8 cellular contexts compared by ENCODE assay signal in the genomic region with DNA sequence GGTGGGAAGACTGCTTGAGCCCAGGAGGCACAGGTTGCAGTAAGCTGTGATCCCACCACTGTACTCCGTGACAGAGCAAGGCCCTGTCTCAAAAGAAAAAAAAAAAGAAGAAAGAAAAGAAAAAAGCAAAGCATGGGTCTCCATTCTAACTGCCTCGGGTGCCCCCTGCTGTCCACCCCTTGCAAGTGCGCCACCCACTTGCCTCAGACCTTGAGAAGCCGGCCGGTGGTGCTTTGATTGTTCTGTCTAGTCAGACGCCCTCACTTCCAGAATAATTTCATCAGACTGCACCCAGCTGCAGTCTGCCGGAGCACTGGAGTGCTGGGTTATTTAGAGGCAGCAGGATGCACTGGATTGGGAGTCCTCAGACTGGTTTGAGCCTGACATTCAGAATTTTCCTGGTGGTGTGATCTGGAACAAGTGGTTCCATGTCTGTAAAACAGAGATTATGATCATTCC. TPM values are rescaled to one million over a fixed set of nuclear protein-coding genes. Genes with fewer than 3 reads are reported as not detected.
A peak's percentile ranks its signal among the peaks of the same experiment; 100 is the strongest.
DNase-seq lines count a peak whose midpoint lies in the region; ATAC-seq and TF ChIP-seq lines count a peak whose summit lies in the region.

No MANE protein-coding gene starts in this region.

- H3K27ac Mint-ChIP-seq in natural killer cell treated with Interleukin-12 subunit alpha and Interleukin-12 subunit beta and Interleukin-15 and Interleukin-18, amount 100 ng/mL, for 72 hours, result no peak overlapping the region
- no peak overlapping the region for H3K27ac Mint-ChIP-seq in stimulated activated naive B cell treated with anti-CD40 and anti-IgM and Interleukin-4, amounts not matched to agents 10 μg/mL and 1 μg/mL and 100 μg/mL, for 72 hours

- H4K20me1 ChIP-seq in OCI-LY7 (ENCODE audit: insufficient read depth, low read length), result no peaks in the 10 kb centered on the region

- H2AFZ ChIP-seq in OCI-LY7 (ENCODE audit: low read length), result no peak overlapping the region

- peaks cover 11% of the 10 kb centered on the region for H3K4me1 ChIP-seq in OCI-LY7 (ENCODE audit: insufficient read depth, low read length, poor library complexity, severe bottlenecking)

- H3K9me3 Mint-ChIP-seq in natural killer cell treated with Interleukin-12 subunit alpha and Interleukin-12 subunit beta and Interleukin-15 and Interleukin-18, amount 100 ng/mL, for 72 hours, result no peaks in the 10 kb centered on the region
- no peaks in the 10 kb centered on the region for H3K9me3 Mint-ChIP-seq in stimulated activated naive B cell treated with anti-CD40 and anti-IgM and Interleukin-4, amounts not matched to agents 10 μg/mL and 1 μg/mL and 100 μg/mL, for 72 hours

- peak; percentile 82 for ATAC-seq in esophagus mucosa
- ATAC-seq in natural killer cell treated with Interleukin-12 subunit alpha and Interleukin-12 subunit beta and Interleukin-15 and Interleukin-18, amount 100 ng/mL, for 72 hours, result peak; percentile 77 to 78
- peak; percentile 91 to 93 for ATAC-seq in stimulated activated naive B cell treated with anti-CD40 and anti-IgM and Interleukin-4, amounts not matched to agents 10 μg/mL and 1 μg/mL and 100 μg/mL, for 72 hours (replicated peaks)
- ATAC-seq in HG03196 (IDR thresholded peaks at IDR 0.05; ENCODE audit: unreplicated experiment), result no peak

- TF ChIP-seq CTCF in OCI-LY7 (conservative IDR thresholded peaks at IDR 0.05; ENCODE audit: low read length), result peak; percentile 95

- CTCF ChIA-PET in OCI-LY7 (lab: Charles Lee; ENCODE audit: unreplicated experiment), result interaction anchor here (0.5 to 3.0 kb wide), 4 partner anchors 18 to 60 kb away, joined by 4 to 40 read pairs (median 10); a partner anchor contains a TSS

- no peaks in the 10 kb centered on the region for H3K36me3 Mint-ChIP-seq in natural killer cell treated with Interleukin-12 subunit alpha and Interleukin-12 subunit beta and Interleukin-15 and Interleukin-18, amount 100 ng/mL, for 72 hours
- H3K36me3 Mint-ChIP-seq in stimulated activated naive B cell treated with anti-CD40 and anti-IgM and Interleukin-4, amounts not matched to agents 10 μg/mL and 1 μg/mL and 100 μg/mL, for 72 hours, result peaks cover 4 to 7% of the 10 kb centered on the region in 2 donors

- H3K9me2 ChIP-seq in OCI-LY7 (ENCODE audit: insufficient read depth, low read length), result no peaks in the 10 kb centered on the region

- H3K4me3 Mint-ChIP-seq in natural killer cell treated with Interleukin-12 subunit alpha and Interleukin-12 subunit beta and Interleukin-15 and Interleukin-18, amount 100 ng/mL, for 72 hours, result no peak overlapping the region
- no peak overlapping the region for H3K4me3 Mint-ChIP-seq in stimulated activated naive B cell treated with anti-CD40 and anti-IgM and Interleukin-4, amounts not matched to agents 10 μg/mL and 1 μg/mL and 100 μg/mL, for 72 hours

- in situ Hi-C loops in KBM-7 (cut with MboI; ENCODE audit: low pct_unique_long_range_greater_than_20kb, low sequenced_read_pairs), result loop anchor here (10.0 kb wide), 2 partner anchors 57 to 267 kb away; no protein-coding TSS in a partner anchor

- no peaks in the 10 kb centered on the region for H3K79me2 ChIP-seq in OCI-LY7 (ENCODE audit: insufficient read depth, low read depth, low read length)

- H3K9me3 ChIP-seq in OCI-LY7 (ENCODE audit: low read length), result no peaks in the 10 kb centered on the region

- H3K4me1 Mint-ChIP-seq in natural killer cell treated with Interleukin-12 subunit alpha and Interleukin-12 subunit beta and Interleukin-15 and Interleukin-18, amount 100 ng/mL, for 72 hours (ENCODE audit: low read depth in 2 of 2), result no peaks in the 10 kb centered on the region
- H3K4me1 Mint-ChIP-seq in stimulated activated naive B cell treated with anti-CD40 and anti-IgM and Interleukin-4, amounts not matched to agents 10 μg/mL and 1 μg/mL and 100 μg/mL, for 72 hours, result peaks cover 2 to 7% of the 10 kb centered on the region in 2 donors

- H3K36me3 ChIP-seq in OCI-LY7 (ENCODE audit: insufficient read depth, low read length), result no peaks in the 10 kb centered on the region

- DNase-seq in DMS79 (lab: John Stamatoyannopoulos, UW) (peak; percentile 19), KBM-7 (peak; percentile 92), OCI-LY7 (ENCODE audit: low spot score) (peak; percentile 83), activated T-cell treated with anti-CD3 and anti-CD28 coated beads for 24 hours (ENCODE audit: low read depth) (peak; percentile 73)
- no peak for DNase-seq in natural killer cell treated with Interleukin-12 subunit alpha and Interleukin-12 subunit beta and Interleukin-15 and Interleukin-18, amount 100 ng/mL, for 72 hours (ENCODE audit: low spot score)
- DNase-seq in stimulated activated naive B cell treated with anti-CD40 and anti-IgM and Interleukin-4, amounts not matched to agents 10 μg/mL and 1 μg/mL and 100 μg/mL, for 72 hours, result peak; percentile 69

- no peak overlapping the region for H3K4me2 ChIP-seq in OCI-LY7 (ENCODE audit: low read length)

- peaks cover 15 to 17% of the 10 kb centered on the region in 2 donors for H3K27me3 Mint-ChIP-seq in natural killer cell treated with Interleukin-12 subunit alpha and Interleukin-12 subunit beta and Interleukin-15 and Interleukin-18, amount 100 ng/mL, for 72 hours
- no peaks in the 10 kb centered on the region for H3K27me3 Mint-ChIP-seq in stimulated activated naive B cell treated with anti-CD40 and anti-IgM and Interleukin-4, amounts not matched to agents 10 μg/mL and 1 μg/mL and 100 μg/mL, for 72 hours

- H3K4me3 ChIP-seq in OCI-LY7 (ENCODE audit: low read depth, low read length, poor library complexity, severe bottlenecking), result no peak overlapping the region

- intact Hi-C loops in OCI-LY7 (cut with micrococcal nuclease; ENCODE audit: unreplicated experiment), result loop anchor here (1.0 kb wide), 3 partner anchors 57 to 240 kb away; no protein-coding TSS in a partner anchor

- POLR2A ChIA-PET in OCI-LY7 (lab: Charles Lee), result interaction anchor here (0.6 to 3.5 kb wide), 6 partner anchors 50 to 981 kb away, joined by 3 to 34 read pairs (median 6); no protein-coding TSS in a partner anchor

- no TSS peak for BruUV-seq in OCI-LY7 (replicated peaks; lab: Mats Ljungman, UMichigan)

- H3K27ac ChIP-seq in OCI-LY7 (ENCODE audit: low read depth, low read length, poor library complexity, severe bottlenecking), result no peak overlapping the region

RNA-seq across cellular contexts. Expression of a gene that starts 17.6 kb away (rescaled TPM):
- 16.6 and 20.8 TPM in 2 replicates for total RNA-seq in OCI-LY7 (2014; rRNA removed; shearing (Covaris generic))
- total RNA-seq in OCI-LY7 (2022) (38.9 and 40.7 TPM in 2 replicates), esophagus mucosa (42.4 TPM)
- 10 to 100 TPM; 57.9 to 58.1 TPM for total RNA-seq in natural killer cell treated with Interleukin-12 subunit alpha and Interleukin-12 subunit beta and Interleukin-15 and Interleukin-18, amount 100 ng/mL, for 72 hours

RNA-seq across cellular contexts. Expression of a gene that starts 39.9 kb away (rescaled TPM):
- 0.19 TPM in 1 of 2 replicates, not detected in the other for total RNA-seq in OCI-LY7 (2014; rRNA removed; shearing (Covaris generic))
- 2.2 and 3.2 TPM in 2 replicates for total RNA-seq in OCI-LY7 (2022)
- total RNA-seq in esophagus mucosa, result 2.9 TPM
- total RNA-seq in natural killer cell treated with Interleukin-12 subunit alpha and Interleukin-12 subunit beta and Interleukin-15 and Interleukin-18, amount 100 ng/mL, for 72 hours, result under 1 TPM in 1 of 2 donors, not detected in 1; 0.14 TPM
